24 cellular contexts compared by ENCODE assay signal in genomic region chr19:31897292-31897691, GRCh38.
"Had no signal": no experiment of that assay in that cellular context is flagged by ENCODE, and none has a peak within 500 bp of the region (broad histone marks: within the 10 kb centered on the region; RNA-seq: fewer than 3 reads in every experiment).

No MANE protein-coding gene starts in this region.

- H3K36me3 ChIP-seq: stomach, suprapubic skin, thoracic aorta, thyroid gland, tibial artery, tibial nerve, transverse colon, upper lobe of left lung, upper lobe of right lung, uterus, vagina had no signal

- H3K9me3 ChIP-seq: suprapubic skin, testis, thoracic aorta, thyroid gland, transverse colon, upper lobe of right lung, uterus, vagina had no signal

- H3K27me3 ChIP-seq: stomach, suprapubic skin, testis, thyroid gland, tibial artery, tibial nerve, transverse colon, upper lobe of left lung, upper lobe of right lung, uterus, vagina had no signal

- H3K4me3 ChIP-seq: stomach, suprapubic skin, testis, thoracic aorta, thyroid gland, tibial artery, tibial nerve, transverse colon, upper lobe of left lung, upper lobe of right lung, uterus, vagina had no signal

- H3K4me1 ChIP-seq: stomach, suprapubic skin, thyroid gland, tibial artery, tibial nerve, transverse colon, upper lobe of left lung, upper lobe of right lung, uterus, vagina had no signal

- DNase-seq: stimulated activated CD4-positive, alpha-beta T cell treated with anti-CD3 and anti-CD28 coated beads, Interleukin-2, amount 100 ng/mL, for 48 hours; stimulated activated CD4-positive, alpha-beta T cell treated with anti-CD3 and anti-CD28 coated beads, Interleukin-4, amount 100 ng/mL, for 1 hour; stimulated activated CD4-positive, alpha-beta T cell treated with anti-CD3 and anti-CD28 coated beads, Interleukin-4, amount 100 ng/mL, for 24 hours; stimulated activated CD4-positive, alpha-beta T cell treated with anti-CD3 and anti-CD28 coated beads, Interleukin-4, amount 100 ng/mL, for 4 hours; stimulated activated CD8-positive, alpha-beta memory T cell treated with anti-CD3 and anti-CD28 coated beads, Interleukin-4, amount 100 ng/mL, for 48 hours; stimulated activated naive B cell treated with anti-CD40 and anti-IgM and Interleukin-4, amounts not matched to agents 10 μg/mL and 1 μg/mL and 100 μg/mL, for 72 hours; stimulated activated naive CD4-positive, alpha-beta T cell; stimulated activated naive CD4-positive, alpha-beta T cell treated with Interleukin-2 at 50 U/mL for 16 hours; stimulated activated naive CD8-positive, alpha-beta T cell treated with anti-CD3 and anti-CD28 coated beads, Interleukin-15, amount 100 ng/mL, for 72 hours; stimulated activated naive CD8-positive, alpha-beta T cell treated with anti-CD3 and anti-CD28 coated beads, Interleukin-15, Interleukin-2, amounts not matched to agents 100 U/mL and 50 U/mL, for 24 hours; stomach; substantia nigra; testis; thyroid gland; tibial artery; transverse colon; trophoblast cell; upper lobe of left lung; upper lobe of right lung; uterus had no signal

- H3K27ac ChIP-seq: stomach, suprapubic skin, testis, thoracic aorta, thyroid gland, tibial artery, tibial nerve, transverse colon, upper lobe of left lung, upper lobe of right lung, uterus, vagina had no signal
